1 cellular context compared by ENCODE assay signal in genomic region chr11:30788849-30789248, GRCh38.
TF ChIP-seq lines count a peak whose summit lies in the region.

No MANE protein-coding gene starts in this region.

TF ChIP-seq in IMR-90, 13 proteins besides CTCF, POLR2A, EP300 and RAD21:
- TF ChIP-seq BHLHE40 (IDR thresholded peaks at IDR 0.05; ENCODE audit: low read depth, low read length) (no peak), CHD1 (IDR thresholded peaks at IDR 0.05; ENCODE audit: low read depth, low read length) (no peak), USF2 (IDR thresholded peaks at IDR 0.05; ENCODE audit: low read depth, low read length) (no peak), MAZ (IDR thresholded peaks at IDR 0.05; ENCODE audit: borderline replicate concordance, low read depth, low read length) (no peak), ELK1 (IDR thresholded peaks at IDR 0.05; ENCODE audit: borderline replicate concordance, low read depth, low read length) (no peak), MXI1 (IDR thresholded peaks at IDR 0.05; ENCODE audit: borderline replicate concordance, low read depth, low read length) (no peak), SMC3 (IDR thresholded peaks at IDR 0.05; ENCODE audit: low read depth, low read length) (no peak), RCOR1 (IDR thresholded peaks at IDR 0.05; ENCODE audit: insufficient replicate concordance, low read length) (no peak), FOS (IDR thresholded peaks at IDR 0.05; ENCODE audit: low read depth, low read length) (no peak), RFX5 (IDR thresholded peaks at IDR 0.05; ENCODE audit: low read depth, low read length) (no peak), CEBPB (IDR thresholded peaks at IDR 0.05; ENCODE audit: low read depth, low read length) (no peak), MAFK (IDR thresholded peaks at IDR 0.05; ENCODE audit: low read depth, low read length) (no peak), NFE2L2 (IDR thresholded peaks at IDR 0.05; ENCODE audit: low read depth, low read length) (no peak)
